ENCODE assay signal across 8 cellular contexts in genomic region chr4:148376151-148376550, GRCh38.
DNase-seq lines count a peak whose midpoint lies in the region; ATAC-seq and TF ChIP-seq lines count a peak whose summit lies in the region.

No MANE protein-coding gene starts in this region.

- H3K4me3 ChIP-seq in esophagus muscularis mucosa: peak overlapping the region; percentile 36 to 49 (median 42)
- H3K4me3 ChIP-seq in rectal smooth muscle tissue (ENCODE audit: low read length): peak overlapping the region; percentile 24
- H3K4me3 ChIP-seq in GM23248: no peak overlapping the region

- no peak for TF ChIP-seq CTCF in esophagus muscularis mucosa (IDR thresholded peaks at IDR 0.05)

- H3K9me2 ChIP-seq in GM23248 (ENCODE audit: insufficient read depth): no peaks in the 10 kb centered on the region

- H3K27ac ChIP-seq in esophagus muscularis mucosa (replicated peaks in 1 of 4) (peak overlapping the region in 3 of 4 donors; percentile 10 to 34 (median 28)), rectal smooth muscle tissue (ENCODE audit: low read depth, low read length) (no peak overlapping the region), GM23248 (no peak overlapping the region)

- H3K9me3 ChIP-seq in esophagus muscularis mucosa (no peaks in the 10 kb centered on the region), GM23248 (ENCODE audit: low read depth) (no peaks in the 10 kb centered on the region)

- in situ Hi-C loops in SK-MEL-5 (cut with HindIII; ENCODE audit: low pct_unique_long_range_greater_than_20kb, low sequenced_read_pairs): no loop called here
- in situ Hi-C loops in GM23248 (cut with MboI): no loop called here

- TF ChIP-seq EP300 in esophagus muscularis mucosa (IDR thresholded peaks at IDR 0.05): no peak

- no peak for TF ChIP-seq POLR2A in esophagus muscularis mucosa (IDR thresholded peaks at IDR 0.05; ENCODE audit: low read depth)

- ATAC-seq in HG02852 (IDR thresholded peaks at IDR 0.05; ENCODE audit: unreplicated experiment) (no peak), HG03139 (IDR thresholded peaks at IDR 0.05; ENCODE audit: unreplicated experiment) (no peak)

- H3K79me2 ChIP-seq in GM23248 (ENCODE audit: insufficient read depth): no peaks in the 10 kb centered on the region

- no peaks in the 10 kb centered on the region for H4K20me1 ChIP-seq in GM23248 (ENCODE audit: insufficient read depth)

- H3F3A ChIP-seq in GM23248 (ENCODE audit: insufficient read depth): no peaks in the 10 kb centered on the region

- H3K4me1 ChIP-seq in esophagus muscularis mucosa: peaks cover 8 to 18% (median 11%) of the 10 kb centered on the region in 4 donors
- H3K4me1 ChIP-seq in rectal smooth muscle tissue (ENCODE audit: control insufficient read depth, insufficient read depth, low read length): no peaks in the 10 kb centered on the region
- no peaks in the 10 kb centered on the region for H3K4me1 ChIP-seq in GM23248 (ENCODE audit: insufficient read depth)

- H3K4me2 ChIP-seq in GM23248 (ENCODE audit: unreplicated experiment): no peak overlapping the region

- intact Hi-C loops in esophagus muscularis mucosa (cut with DNase I): no loop called here

- no peak overlapping the region for H2AFZ ChIP-seq in GM23248

- H3K36me3 ChIP-seq in esophagus muscularis mucosa (no peaks in the 10 kb centered on the region), rectal smooth muscle tissue (ENCODE audit: control insufficient read depth, insufficient read depth, low read length) (no peaks in the 10 kb centered on the region), GM23248 (ENCODE audit: low read depth) (no peaks in the 10 kb centered on the region)

- DNase-seq in stimulated activated CD4-positive, alpha-beta T cell treated with anti-CD3 and anti-CD28 coated beads, TNF-alpha, amount 100 ng/mL, for 1 hour (ENCODE audit: low read depth in 3 of 3, low spot score in 1 of 3): peak in 2 of 3 donors; percentile 4 to 17
- no peak for DNase-seq in stimulated activated CD4-positive, alpha-beta T cell treated with anti-CD3 and anti-CD28 coated beads, Interleukin-2, amount 100 ng/mL, for 48 hours
- DNase-seq in SK-MEL-5 (ENCODE audit: low read depth, low spot score) (peak; percentile 93), esophagus muscularis mucosa (ENCODE audit: extremely low spot score) (no peak), GM23248 (no peak)

- WGBS in esophagus muscularis mucosa: 12% methylated on average over 3 of the region's 3 CpGs
- WGBS in GM23248 (ENCODE audit: low coverage in 1 of 2, low lambda C conversion rate in 2 of 2, missing lambda C conversion rate in 2 of 2), 2 experiments: 90 to 92% methylated on average over 3 of the region's 3 CpGs

- no peak overlapping the region for H3K9ac ChIP-seq in rectal smooth muscle tissue (ENCODE audit: low read length)
- H3K9ac ChIP-seq in GM23248: no peak overlapping the region

- H3K27me3 ChIP-seq in esophagus muscularis mucosa (no peaks in the 10 kb centered on the region), rectal smooth muscle tissue (ENCODE audit: control insufficient read depth, insufficient read depth, low read length) (no peaks in the 10 kb centered on the region), GM23248 (replicated peaks; ENCODE audit: insufficient read depth) (no peaks in the 10 kb centered on the region)

Comparison
In these comparisons a context has a peak if more than half of its experiments do, and no peak if none do; other contexts are left out.
1. DNase-seq: peak in stimulated activated CD4-positive, alpha-beta T cell treated with anti-CD3 and anti-CD28 coated beads, TNF-alpha, amount 100 ng/mL, for 1 hour (2 of 3) and SK-MEL-5 (single experiment); none in stimulated activated CD4-positive, alpha-beta T cell treated with anti-CD3 and anti-CD28 coated beads, Interleukin-2, amount 100 ng/mL, for 48 hours (0 of 2), esophagus muscularis mucosa (single experiment) and GM23248 (single experiment).
2. H3K27ac ChIP-seq: peak in esophagus muscularis mucosa (3 of 4); none in rectal smooth muscle tissue (single experiment) and GM23248 (single experiment).